ENCODE assay signal across 9 cellular contexts in the genomic region with DNA sequence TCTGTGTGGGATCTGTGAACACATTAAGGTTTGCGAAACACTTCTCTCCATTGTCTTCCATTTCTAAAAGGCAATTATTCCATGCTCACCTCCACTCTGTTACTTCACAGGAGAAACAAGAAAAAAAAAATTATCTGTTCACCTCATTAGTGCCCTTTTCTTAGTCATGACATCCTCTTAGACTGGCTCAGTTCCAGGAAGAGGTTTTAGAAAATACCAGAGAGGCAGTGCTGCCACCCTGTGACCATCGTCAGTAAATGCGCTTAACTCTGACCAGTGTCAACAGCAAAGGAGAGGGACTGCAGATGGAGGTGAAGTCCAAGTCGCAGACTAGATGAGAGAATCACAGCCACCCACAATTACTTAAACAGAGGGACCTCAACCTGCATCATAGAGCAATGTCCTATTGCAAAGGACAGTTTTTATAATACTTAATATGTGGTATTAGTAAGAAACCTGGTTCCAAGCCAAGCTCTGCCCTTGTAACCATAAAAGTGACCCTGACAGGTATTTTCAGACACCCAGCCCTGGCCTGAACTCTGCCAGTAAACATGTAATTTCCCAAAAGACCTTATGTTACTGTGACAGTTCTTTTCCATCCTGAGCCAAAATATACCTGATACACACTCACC. TPM values are rescaled to one million over a fixed set of nuclear protein-coding genes. Genes with fewer than 3 reads are reported as not detected.
DNase-seq lines count a peak whose midpoint lies in the region; ATAC-seq and TF ChIP-seq lines count a peak whose summit lies in the region.
"Had no signal": no experiment of that assay in that cellular context is flagged by ENCODE, and none has a peak within 500 bp of the region (broad histone marks: within the 10 kb centered on the region; RNA-seq: fewer than 3 reads in every experiment).

No MANE protein-coding gene starts in this region.

- H3K9me3 ChIP-seq in AG04450 (ENCODE audit: control insufficient read depth, insufficient read depth, low read length) (no peaks in the 10 kb centered on the region), right cardiac atrium (ENCODE audit: control insufficient read depth, low read length) (no peaks in the 10 kb centered on the region)

- POLR2A ChIA-PET in AG04450 (lab: Yijun Ruan, JAX): no interaction called here

- H3K4me1 ChIP-seq in right cardiac atrium (ENCODE audit: control insufficient read depth, insufficient read depth, low read length): no peaks in the 10 kb centered on the region

- H3K27ac ChIP-seq in AG04450 (ENCODE audit: low read depth, low read length): no peak overlapping the region
- H3K27ac ChIP-seq in right cardiac atrium (ENCODE audit: low read length): no peak overlapping the region
- H3K27ac ChIP-seq: skin epidermis had no signal

- peak; percentile 59 for TF ChIP-seq CTCF in AG04450 (IDR thresholded peaks at IDR 0.05; ENCODE audit: low read depth, low read length)

- peak; percentile 6 for DNase-seq in AG04450 (ENCODE audit: low read depth, low spot score)
- peak; percentile 51 for DNase-seq in NCI-H1092 treated with DMSO at 0.1 percent for 48 hours (lab: John Stamatoyannopoulos, UW)
- DNase-seq in T-helper 1 cell: peak; percentile 20 to 83 (median 46)
- DNase-seq in amniotic epithelial cell (ENCODE audit: low read depth): peak; percentile 77
- DNase-seq in right cardiac atrium: peak in 2 of 3 donors; percentile 44 to 69
- peak; percentile 78 for DNase-seq in stimulated activated CD4-positive, alpha-beta T cell treated with anti-CD3 and anti-CD28 coated beads, Interleukin-15, amount 100 ng/mL, for 24 hours

- 23% methylated on average over 4 of the region's 4 CpGs for WGBS in right cardiac atrium

- peak; percentile 59 for ATAC-seq in GM18517 (IDR thresholded peaks at IDR 0.05; ENCODE audit: unreplicated experiment)
- peak; percentile 40 to 81 for ATAC-seq in right cardiac atrium
- ATAC-seq in HG03025 (IDR thresholded peaks at IDR 0.05; ENCODE audit: low FRiP score, unreplicated experiment): no peak

- CTCF ChIA-PET in AG04450 (lab: Charles Lee): interaction anchor here (1.0 to 1.5 kb wide), 4 partner anchors 9 to 146 kb away, joined by 3 to 5 read pairs (median 3); no protein-coding TSS in a partner anchor

- H3K4me3 ChIP-seq in AG04450 (ENCODE audit: low read depth, low read length) (no peak overlapping the region), right cardiac atrium (ENCODE audit: low read length) (no peak overlapping the region)
- H3K4me3 ChIP-seq: skin epidermis had no signal

- intact Hi-C loops in right cardiac atrium (cut with DNase I): no loop called here

- H3K27me3 ChIP-seq in AG04450 (ENCODE audit: control insufficient read depth, insufficient read depth, low read length) (no peaks in the 10 kb centered on the region), right cardiac atrium (ENCODE audit: control insufficient read depth, insufficient read depth) (no peaks in the 10 kb centered on the region)

RNA-seq across cellular contexts. Expression of a gene that starts 19.4 kb away (rescaled TPM):
- not detected in 2 replicates for polyA plus RNA-seq in AG04450 (2011; rRNA removed)
- polyA minus RNA-seq in AG04450 (2011; rRNA and poly(A)+ RNA removed): not detected in 2 replicates
- 1 to 10 TPM in 2 of 4 donors, under 1 TPM in 2; 0.65 to 1.6 (median 1.2) TPM for total RNA-seq in right cardiac atrium
- 0.36 TPM for polyA plus RNA-seq in right cardiac atrium

RNA-seq across cellular contexts. Expression of a gene that starts 31.5 kb away (rescaled TPM):
- polyA plus RNA-seq in AG04450 (2011; rRNA removed) (not detected in 2 replicates), right cardiac atrium (0.16 TPM)
- polyA minus RNA-seq in AG04450 (2011; rRNA and poly(A)+ RNA removed): not detected in 2 replicates
- total RNA-seq in right cardiac atrium: under 1 TPM; 0.25 to 0.62 (median 0.32) TPM

Comparison
In these comparisons a context has a peak if more than half of its experiments do, and no peak if none do; other contexts are left out.
1. DNase-seq: peak in every context shown above with its lines; median percentile 78 in stimulated activated CD4-positive, alpha-beta T cell treated with anti-CD3 and anti-CD28 coated beads, Interleukin-15, amount 100 ng/mL, for 24 hours; 77 in amniotic epithelial cell; 56 in right cardiac atrium; 51 in NCI-H1092 treated with DMSO at 0.1 percent for 48 hours; 46 in T-helper 1 cell; 6 in AG04450.